Comparison of ENCODE assay signal across 18 cellular contexts in the genomic region with DNA sequence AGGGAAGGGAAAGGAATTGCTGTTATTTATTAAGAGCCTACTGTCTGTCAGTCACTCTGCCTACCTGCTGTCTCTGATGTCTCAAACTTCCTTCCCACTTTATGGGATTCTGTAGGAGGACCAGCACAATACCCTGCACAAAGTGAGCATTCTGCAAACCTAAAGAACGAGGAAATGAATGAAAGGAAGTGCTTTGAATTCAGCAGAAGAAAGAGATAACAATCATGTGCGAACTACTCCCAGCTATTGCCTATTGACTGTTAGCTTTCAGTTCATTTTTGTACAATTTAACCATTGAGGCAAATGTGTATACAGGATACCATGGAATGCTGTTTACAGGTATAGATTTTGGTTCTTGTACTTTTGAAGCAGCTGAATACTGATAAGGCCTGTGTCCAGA.
DNase-seq lines count a peak whose midpoint lies in the region; ATAC-seq and TF ChIP-seq lines count a peak whose summit lies in the region.
"Had no signal": no experiment of that assay in that cellular context is flagged by ENCODE, and none has a peak within 500 bp of the region (broad histone marks: within the 10 kb centered on the region; RNA-seq: fewer than 3 reads in every experiment).

No MANE protein-coding gene starts in this region.

- CTCF ChIA-PET in activated CD8-positive, alpha-beta memory T cell treated with anti-CD3 and anti-CD28 coated beads, Interleukin-2, amount 10 ng/mL, durations not matched to agents 7 days and 5 days (lab: Charles Lee): interaction anchor here (0.9 to 2.1 kb wide), 3 partner anchors 9 to 25 kb away, joined by 3 to 5 read pairs (median 4); no protein-coding TSS in a partner anchor

- H3K27ac ChIP-seq in esophagus muscularis mucosa (replicated peaks in 1 of 4): peak overlapping the region in 3 of 4 donors; percentile 3 to 14 (median 7)
- H3K27ac ChIP-seq in upper lobe of left lung: peak overlapping the region in 1 of 4 donors; percentile 7
- H3K27ac ChIP-seq: sigmoid colon had no signal

- TF ChIP-seq EP300 in esophagus muscularis mucosa (IDR thresholded peaks at IDR 0.05) (no peak), upper lobe of left lung (IDR thresholded peaks at IDR 0.05) (no peak)

- TF ChIP-seq POLR2A in esophagus muscularis mucosa (IDR thresholded peaks at IDR 0.05; ENCODE audit: low read depth) (no peak), upper lobe of left lung (IDR thresholded peaks at IDR 0.05) (no peak)

- H3K9me3 Mint-ChIP-seq in activated CD8-positive, alpha-beta memory T cell treated with anti-CD3 and anti-CD28 coated beads, Interleukin-2, amount 10 ng/mL, durations not matched to agents 7 days and 5 days (ENCODE audit: low read depth): no peaks in the 10 kb centered on the region
- H3K9me3 Mint-ChIP-seq: activated naive CD4-positive, alpha-beta T cell treated with anti-CD3 and anti-CD28 coated beads for 36 hours; HFFc6 had no signal

- no peaks in the 10 kb centered on the region for H3K9me3 ChIP-seq in esophagus muscularis mucosa
- H3K9me3 ChIP-seq in upper lobe of left lung: no peaks in the 10 kb centered on the region
- H3K9me3 ChIP-seq: sigmoid colon had no signal

- peak overlapping the region; percentile 66 for H3K27ac Mint-ChIP-seq in activated CD8-positive, alpha-beta memory T cell treated with anti-CD3 and anti-CD28 coated beads, Interleukin-2, amount 10 ng/mL, durations not matched to agents 7 days and 5 days
- H3K27ac Mint-ChIP-seq: activated naive CD4-positive, alpha-beta T cell treated with anti-CD3 and anti-CD28 coated beads for 36 hours; HFFc6 had no signal

- no peak for DNase-seq in activated CD8-positive, alpha-beta memory T cell treated with anti-CD3 and anti-CD28 coated beads, Interleukin-2, amount 10 ng/mL, durations not matched to agents 7 days and 5 days
- DNase-seq in activated CD8-positive, alpha-beta memory T cell treated with anti-CD3 and anti-CD28 coated beads for 24 hours: no peak
- DNase-seq in SK-MEL-5 (ENCODE audit: low read depth, low spot score) (peak; percentile 21), esophagus muscularis mucosa (ENCODE audit: extremely low spot score) (no peak), putamen (ENCODE audit: low spot score) (peak; percentile 65), GM10266 (ENCODE audit: extremely low spot score) (no peak), upper lobe of left lung (no peak)
- no peak for DNase-seq in activated effector memory CD4-positive, alpha-beta T cell treated with Interleukin-2 at 50 U/mL for 16 hours
- DNase-seq: activated CD4-positive, alpha-beta T cell treated with anti-CD3 and anti-CD28 coated beads for 48 hours; activated naive CD4-positive, alpha-beta T cell treated with anti-CD3 and anti-CD28 coated beads for 36 hours; effector CD4-positive, alpha-beta T cell; HFFc6; left ventricle myocardium superior; NCI-H1417; NCI-H524; occipital lobe; RPMI8226; sigmoid colon had no signal

- no peak overlapping the region for H3K4me3 Mint-ChIP-seq in activated CD8-positive, alpha-beta memory T cell treated with anti-CD3 and anti-CD28 coated beads, Interleukin-2, amount 10 ng/mL, durations not matched to agents 7 days and 5 days
- H3K4me3 Mint-ChIP-seq: activated naive CD4-positive, alpha-beta T cell treated with anti-CD3 and anti-CD28 coated beads for 36 hours; HFFc6 had no signal

- TF ChIP-seq CTCF in esophagus muscularis mucosa (IDR thresholded peaks at IDR 0.05) (no peak), GM10266 (IDR thresholded peaks at IDR 0.05; ENCODE audit: control insufficient read depth, insufficient read depth, low read depth, missing control alignments) (no peak), upper lobe of left lung (IDR thresholded peaks at IDR 0.05) (no peak)

- ATAC-seq in activated CD8-positive, alpha-beta memory T cell treated with anti-CD3 and anti-CD28 coated beads, Interleukin-2, amount 10 ng/mL, durations not matched to agents 7 days and 5 days: peak; percentile 67
- ATAC-seq in upper lobe of left lung (ENCODE audit: low FRiP score in 2 of 2): no peak
- ATAC-seq: left ventricle myocardium superior had no signal

- in situ Hi-C loops in SK-MEL-5 (cut with HindIII; ENCODE audit: low pct_unique_long_range_greater_than_20kb, low sequenced_read_pairs): no loop called here

- H3K27me3 Mint-ChIP-seq in activated CD8-positive, alpha-beta memory T cell treated with anti-CD3 and anti-CD28 coated beads, Interleukin-2, amount 10 ng/mL, durations not matched to agents 7 days and 5 days: no peaks in the 10 kb centered on the region

- H3K27me3 ChIP-seq in esophagus muscularis mucosa: no peaks in the 10 kb centered on the region
- no peaks in the 10 kb centered on the region for H3K27me3 ChIP-seq in upper lobe of left lung
- H3K27me3 ChIP-seq: sigmoid colon had no signal

- H3K4me1 ChIP-seq in esophagus muscularis mucosa: peaks cover 22 to 55% (median 35%) of the 10 kb centered on the region in 4 donors
- H3K4me1 ChIP-seq in upper lobe of left lung: peaks cover 3 to 25% (median 16%) of the 10 kb centered on the region in 4 donors

- 61% methylated on average over 2 of the region's 2 CpGs for WGBS in esophagus muscularis mucosa
- 35 to 46% methylated on average over 2 of the region's 2 CpGs for WGBS in upper lobe of left lung, 2 donors

- H3K4me3 ChIP-seq in esophagus muscularis mucosa: no peak overlapping the region
- H3K4me3 ChIP-seq in upper lobe of left lung: no peak overlapping the region
- H3K4me3 ChIP-seq: sigmoid colon had no signal

- intact Hi-C loops in esophagus muscularis mucosa (cut with DNase I): no loop called here

- H3K4me1 Mint-ChIP-seq in activated CD8-positive, alpha-beta memory T cell treated with anti-CD3 and anti-CD28 coated beads, Interleukin-2, amount 10 ng/mL, durations not matched to agents 7 days and 5 days: peaks cover 24% of the 10 kb centered on the region

- H3K36me3 ChIP-seq in esophagus muscularis mucosa (no peaks in the 10 kb centered on the region), upper lobe of left lung (no peaks in the 10 kb centered on the region)
- H3K36me3 ChIP-seq: sigmoid colon had no signal

- H3K36me3 Mint-ChIP-seq in activated CD8-positive, alpha-beta memory T cell treated with anti-CD3 and anti-CD28 coated beads, Interleukin-2, amount 10 ng/mL, durations not matched to agents 7 days and 5 days: peaks cover 15% of the 10 kb centered on the region

Comparison
In these comparisons a context has a peak if more than half of its experiments do, and no peak if none do; other contexts are left out.
1. DNase-seq: peak in SK-MEL-5 (single experiment) and putamen (single experiment); none in activated CD8-positive, alpha-beta memory T cell treated with anti-CD3 and anti-CD28 coated beads, Interleukin-2, amount 10 ng/mL, durations not matched to agents 7 days and 5 days (single experiment), activated CD8-positive, alpha-beta memory T cell treated with anti-CD3 and anti-CD28 coated beads for 24 hours (single experiment), esophagus muscularis mucosa (single experiment), GM10266 (single experiment), activated effector memory CD4-positive, alpha-beta T cell treated with Interleukin-2 at 50 U/mL for 16 hours (single experiment) and upper lobe of left lung (0 of 2).